18 cellular contexts compared by ENCODE assay signal in genomic region chr16:11072420-11073153, GRCh38.
DNase-seq lines count a peak whose midpoint lies in the region; ATAC-seq lines count a peak whose summit lies in the region.
"Had no signal": no experiment of that assay in that cellular context is flagged by ENCODE, and none has a peak within 500 bp of the region (broad histone marks: within the 10 kb centered on the region; RNA-seq: fewer than 3 reads in every experiment).

No MANE protein-coding gene starts in this region.

- H3K27ac Mint-ChIP-seq in activated T-helper 2 cell treated with anti-CD3 and anti-CD28 coated beads, Interferon-gamma antibody, Interleukin-2, Interleukin-4, amounts not matched to agents 10 μg/mL and 5 μg/mL and 100 μg/mL, durations not matched to agents 14 hours and 24 hours and 36 hours, result peak overlapping the region; percentile 94
- H3K27ac Mint-ChIP-seq in stimulated activated memory B cell treated with anti-CD40 and anti-IgM and Interleukin-4, amounts not matched to agents 10 μg/mL and 1 μg/mL and 100 μg/mL, for 72 hours, result peak overlapping the region; percentile 94
- H3K27ac Mint-ChIP-seq: mesothelial cell of epicardium had no signal

- intact Hi-C loops in activated T-helper 2 cell treated with anti-CD3 and anti-CD28 coated beads, Interferon-gamma antibody, Interleukin-2, Interleukin-4, amounts not matched to agents 10 μg/mL and 5 μg/mL and 100 μg/mL, durations not matched to agents 14 hours and 24 hours and 36 hours (cut with micrococcal nuclease), result loop anchor here (1.0 to 10.0 kb wide), 3 partner anchors 20 to 512 kb away; partner anchors contain the start of gene LITAF

- H3K4me3 Mint-ChIP-seq in activated T-helper 2 cell treated with anti-CD3 and anti-CD28 coated beads, Interferon-gamma antibody, Interleukin-2, Interleukin-4, amounts not matched to agents 10 μg/mL and 5 μg/mL and 100 μg/mL, durations not matched to agents 14 hours and 24 hours and 36 hours (ENCODE audit: low read depth), result peak overlapping the region; percentile 34
- no peak overlapping the region for H3K4me3 Mint-ChIP-seq in stimulated activated memory B cell treated with anti-CD40 and anti-IgM and Interleukin-4, amounts not matched to agents 10 μg/mL and 1 μg/mL and 100 μg/mL, for 72 hours
- H3K4me3 Mint-ChIP-seq: mesothelial cell of epicardium had no signal

- H3K4me1 Mint-ChIP-seq in activated T-helper 2 cell treated with anti-CD3 and anti-CD28 coated beads, Interferon-gamma antibody, Interleukin-2, Interleukin-4, amounts not matched to agents 10 μg/mL and 5 μg/mL and 100 μg/mL, durations not matched to agents 14 hours and 24 hours and 36 hours (ENCODE audit: low read depth), result peaks cover 74% of the 10 kb centered on the region
- H3K4me1 Mint-ChIP-seq in stimulated activated memory B cell treated with anti-CD40 and anti-IgM and Interleukin-4, amounts not matched to agents 10 μg/mL and 1 μg/mL and 100 μg/mL, for 72 hours, result peaks cover 44% of the 10 kb centered on the region

- H3K36me3 Mint-ChIP-seq in activated T-helper 2 cell treated with anti-CD3 and anti-CD28 coated beads, Interferon-gamma antibody, Interleukin-2, Interleukin-4, amounts not matched to agents 10 μg/mL and 5 μg/mL and 100 μg/mL, durations not matched to agents 14 hours and 24 hours and 36 hours (ENCODE audit: low read depth), result peaks cover 50% of the 10 kb centered on the region
- peaks cover 37% of the 10 kb centered on the region for H3K36me3 Mint-ChIP-seq in stimulated activated memory B cell treated with anti-CD40 and anti-IgM and Interleukin-4, amounts not matched to agents 10 μg/mL and 1 μg/mL and 100 μg/mL, for 72 hours

- H3K9me3 Mint-ChIP-seq in activated T-helper 2 cell treated with anti-CD3 and anti-CD28 coated beads, Interferon-gamma antibody, Interleukin-2, Interleukin-4, amounts not matched to agents 10 μg/mL and 5 μg/mL and 100 μg/mL, durations not matched to agents 14 hours and 24 hours and 36 hours, result no peaks in the 10 kb centered on the region
- no peaks in the 10 kb centered on the region for H3K9me3 Mint-ChIP-seq in stimulated activated memory B cell treated with anti-CD40 and anti-IgM and Interleukin-4, amounts not matched to agents 10 μg/mL and 1 μg/mL and 100 μg/mL, for 72 hours
- H3K9me3 Mint-ChIP-seq: mesothelial cell of epicardium had no signal

- ATAC-seq in stimulated activated memory B cell treated with anti-CD40 and anti-IgM and Interleukin-4, amounts not matched to agents 10 μg/mL and 1 μg/mL and 100 μg/mL, for 72 hours, result no peak
- ATAC-seq in GM19455 (IDR thresholded peaks at IDR 0.05; ENCODE audit: unreplicated experiment), result no peak
- ATAC-seq in GM18498 (IDR thresholded peaks at IDR 0.05; ENCODE audit: unreplicated experiment), result no peak

- peak; percentile 38 to 57 for DNase-seq in activated T-cell treated with anti-CD3 and anti-CD28 coated beads, Interleukin-2, amount 50 U/mL, for 48 hours
- no peak for DNase-seq in activated T-cell treated with anti-CD3 and anti-CD28 coated beads, Interleukin-2, amount 50 U/mL, for 1 hour
- DNase-seq in NCI-H187 (lab: John Stamatoyannopoulos, UW), result peak; percentile 53 to 66
- DNase-seq in activated T-helper 2 cell treated with anti-CD3 and anti-CD28 coated beads, Interferon-gamma antibody, Interleukin-2, Interleukin-4, amounts not matched to agents 10 μg/mL and 5 μg/mL and 100 μg/mL, durations not matched to agents 14 hours and 24 hours and 36 hours (ENCODE audit: low spot score), result no peak
- no peak for DNase-seq in T1000 (lab: John Stamatoyannopoulos, UW)
- DNase-seq: adrenal gland; GM23248; kidney; NCI-H1694 treated with DMSO at 0.1 percent for 48 hours; occipital lobe; SHP77; stimulated activated CD4-positive, alpha-beta T cell treated with anti-CD3 and anti-CD28 coated beads, Interleukin-2, amount 100 ng/mL, for 48 hours; stimulated activated CD8-positive, alpha-beta memory T cell treated with anti-CD3 and anti-CD28 coated beads, Interleukin-4, amount 100 ng/mL, for 48 hours; upper lobe of left lung had no signal

- no peaks in the 10 kb centered on the region for H3K27me3 Mint-ChIP-seq in activated T-helper 2 cell treated with anti-CD3 and anti-CD28 coated beads, Interferon-gamma antibody, Interleukin-2, Interleukin-4, amounts not matched to agents 10 μg/mL and 5 μg/mL and 100 μg/mL, durations not matched to agents 14 hours and 24 hours and 36 hours (ENCODE audit: low read depth)
- no peaks in the 10 kb centered on the region for H3K27me3 Mint-ChIP-seq in stimulated activated memory B cell treated with anti-CD40 and anti-IgM and Interleukin-4, amounts not matched to agents 10 μg/mL and 1 μg/mL and 100 μg/mL, for 72 hours

Comparison
In these comparisons a context has a peak if more than half of its experiments do, and no peak if none do; other contexts are left out.
1. DNase-seq: peak in activated T-cell treated with anti-CD3 and anti-CD28 coated beads, Interleukin-2, amount 50 U/mL, for 48 hours (2 of 2) and NCI-H187 (2 of 2); none in activated T-cell treated with anti-CD3 and anti-CD28 coated beads, Interleukin-2, amount 50 U/mL, for 1 hour (single experiment), activated T-helper 2 cell treated with anti-CD3 and anti-CD28 coated beads, Interferon-gamma antibody, Interleukin-2, Interleukin-4, amounts not matched to agents 10 μg/mL and 5 μg/mL and 100 μg/mL, durations not matched to agents 14 hours and 24 hours and 36 hours (single experiment) and T1000 (single experiment).